Comparison of ENCODE assay signal across 20 cellular contexts in the genomic region with DNA sequence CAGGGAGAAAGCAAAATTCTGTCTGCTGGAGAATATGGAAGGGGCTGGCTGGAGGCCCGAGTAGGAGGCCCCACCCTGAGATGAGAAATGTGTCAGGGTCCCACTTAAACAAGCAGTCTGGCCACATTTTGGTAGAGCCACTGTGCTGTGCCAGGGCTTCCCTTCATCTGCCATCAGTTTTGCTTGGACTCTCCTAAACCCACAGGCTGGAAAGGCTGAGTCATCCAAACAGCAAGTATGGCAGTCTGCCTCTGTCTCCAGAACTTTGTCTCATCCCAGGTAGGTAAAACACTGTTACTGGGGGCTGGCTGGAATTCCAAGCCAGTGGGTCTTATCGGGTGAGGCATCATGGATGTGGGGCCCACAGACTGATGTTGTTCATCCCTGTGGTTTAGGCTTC.
DNase-seq lines count a peak whose midpoint lies in the region; ATAC-seq and TF ChIP-seq lines count a peak whose summit lies in the region.
"Had no signal": no experiment of that assay in that cellular context is flagged by ENCODE, and none has a peak within 500 bp of the region (broad histone marks: within the 10 kb centered on the region; RNA-seq: fewer than 3 reads in every experiment).

No MANE protein-coding gene starts in this region.

- no peak for ATAC-seq in GM21367 (IDR thresholded peaks at IDR 0.05; ENCODE audit: unreplicated experiment)

- no peak for TF ChIP-seq CTCF in AG10803 (conservative IDR thresholded peaks at IDR 0.05; ENCODE audit: low read length)

- DNase-seq in AG10803 (ENCODE audit: low read depth) (peak; percentile 18), M059J (ENCODE audit: low read depth) (peak; percentile 42), astrocyte of the hippocampus (ENCODE audit: low read depth, low spot score) (peak; percentile 43), myocyte (ENCODE audit: low read depth) (peak; percentile 16), NAMALWA (ENCODE audit: low spot score) (no peak), NCI-H1092 (lab: John Stamatoyannopoulos, UW) (no peak)
- no peak for DNase-seq in activated naive CD4-positive, alpha-beta T cell treated with anti-CD3 and anti-CD28 coated beads, Interleukin-2, amount 50 U/mL, for 16 hours
- DNase-seq: C1 segment of cervical spinal cord; CD8-positive, alpha-beta memory T cell; DND-41; KG1; NCI-H1092 treated with DMSO at 0.1 percent for 48 hours; NCI-H2081; NCI-H2171 treated with DMSO at 0.1 percent for 48 hours; NCI-H748 treated with DMSO at 0.1 percent for 48 hours; NK-92 treated with Interleukin-12 subunit alpha and Interleukin-12 subunit beta, amount 100 ng/mL, for 24 hours; RPMI8226; SHP77 treated with DMSO at 0.1 percent for 48 hours; SK-N-SH had no signal

- H3K4me3 ChIP-seq in AG10803 (ENCODE audit: low read length), result no peak overlapping the region

Comparison
In these comparisons a context has a peak if more than half of its experiments do, and no peak if none do; other contexts are left out.
1. DNase-seq: peak in AG10803 (single experiment), M059J (single experiment), astrocyte of the hippocampus (single experiment) and myocyte (single experiment); none in activated naive CD4-positive, alpha-beta T cell treated with anti-CD3 and anti-CD28 coated beads, Interleukin-2, amount 50 U/mL, for 16 hours (single experiment), NAMALWA (single experiment) and NCI-H1092 (single experiment).